ENCODE assay signal across 29 cellular contexts in genomic region chr15:73226064-73226463, GRCh38.
DNase-seq lines count a peak whose midpoint lies in the region; ATAC-seq, FAIRE-seq and TF ChIP-seq lines count a peak whose summit lies in the region.
"Had no signal": no experiment of that assay in that cellular context is flagged by ENCODE, and none has a peak within 500 bp of the region (broad histone marks: within the 10 kb centered on the region; RNA-seq: fewer than 3 reads in every experiment).

No MANE protein-coding gene starts in this region.

- H4K8ac ChIP-seq in neuronal stem cell (ENCODE audit: low read depth, low read length) = no peak overlapping the region

- no peaks in the 10 kb centered on the region for H3K9me3 ChIP-seq in astrocyte (ENCODE audit: insufficient read depth, low read depth, low read length)
- H3K9me3 ChIP-seq in neuronal stem cell (replicated peaks in 1 of 2; ENCODE audit: control insufficient read depth in 2 of 2, insufficient read depth in 1 of 2, low read depth in 1 of 2, low read length in 2 of 2) = peaks cover 1 to 15% of the 10 kb centered on the region in 2 donors
- H3K9me3 ChIP-seq: BE2C, neutrophil, upper lobe of right lung had no signal

- H3K23ac ChIP-seq in neuronal stem cell (ENCODE audit: low read depth, low read length, poor library complexity) = no peak overlapping the region

- no peak overlapping the region for H3K18ac ChIP-seq in neuronal stem cell (ENCODE audit: low read length)

- H3K27ac ChIP-seq in astrocyte (ENCODE audit: low read depth, low read length) (no peak overlapping the region), layer of hippocampus (ENCODE audit: low read depth, low read length) (peak overlapping the region; percentile 30), substantia nigra (ENCODE audit: low read depth, low read length, poor library complexity, severe bottlenecking) (peak overlapping the region; percentile 5), neuronal stem cell (replicated peaks; ENCODE audit: low read length) (no peak overlapping the region)
- H3K27ac ChIP-seq: KMS-11, neutrophil, upper lobe of right lung had no signal

- no peak overlapping the region for H3K4me2 ChIP-seq in astrocyte (ENCODE audit: low read length)
- no peak overlapping the region for H3K4me2 ChIP-seq in neuronal stem cell (ENCODE audit: insufficient read depth, low read length, poor library complexity, severe bottlenecking)
- H3K4me2 ChIP-seq: KMS-11, smooth muscle cell had no signal

- H3K36me3 Mint-ChIP-seq in activated naive CD4-positive, alpha-beta T cell treated with anti-CD3 and anti-CD28 coated beads, Interleukin-2, amount 50 U/mL, for 72 hours = peaks cover 9% of the 10 kb centered on the region in 2 donors
- peaks cover 10% of the 10 kb centered on the region for H3K36me3 Mint-ChIP-seq in astrocyte (ENCODE audit: low read depth, unreplicated experiment)

- no peaks in the 10 kb centered on the region for H3K4me1 Mint-ChIP-seq in astrocyte (ENCODE audit: low read depth, unreplicated experiment)

- H3K27me3 ChIP-seq in astrocyte (ENCODE audit: insufficient read depth, low read length) (no peaks in the 10 kb centered on the region), layer of hippocampus (ENCODE audit: control insufficient read depth, insufficient read depth, low read length) (no peaks in the 10 kb centered on the region), neuronal stem cell (ENCODE audit: control insufficient read depth in 3 of 3, insufficient read depth in 3 of 3, low read depth in 1 of 3, low read length in 3 of 3) (no peaks in the 10 kb centered on the region)
- H3K27me3 ChIP-seq: BE2C, heart right ventricle, upper lobe of right lung had no signal

- no peak overlapping the region for H2BK12ac ChIP-seq in neuronal stem cell (ENCODE audit: low read length)

- WGBS in neuronal stem cell (ENCODE audit: extremely low coverage in 2 of 2, insufficient read length in 2 of 2, insufficient replicate concordance in 1 of 2), 2 donors = no CpG with 5 or more reads among the region's 7 CpGs

- no peak overlapping the region for H3K4ac ChIP-seq in neuronal stem cell (ENCODE audit: low read length)

- peak overlapping the region; percentile 7 to 41 for H3K27ac Mint-ChIP-seq in activated naive CD4-positive, alpha-beta T cell treated with anti-CD3 and anti-CD28 coated beads, Interleukin-2, amount 50 U/mL, for 72 hours
- no peak overlapping the region for H3K27ac Mint-ChIP-seq in astrocyte (ENCODE audit: unreplicated experiment)
- H3K27ac Mint-ChIP-seq: activated naive CD8-positive, alpha-beta T cell treated with anti-CD3 and anti-CD28 coated beads for 36 hours; activated T-helper 1 cell treated with anti-CD3 and anti-CD28 coated beads, Interleukin-12 subunit alpha, Interleukin-12 subunit beta, Interleukin-2, Interleukin-4 antibody, amounts not matched to agents 30 ng/mL and 10 ng/mL and 1 ng/mL, durations not matched to agents 14 hours and 24 hours and 36 hours; dendritic cell treated with granulocyte-macrophage colony-stimulating factor and Interleukin-4, amounts not matched to agents 40 ng/mL and 50 ng/mL, for 4 days; stimulated activated naive CD8-positive, alpha-beta T cell treated with anti-CD3 and anti-CD28 coated beads, Interleukin-15, Interleukin-2, amounts not matched to agents 100 ng/mL and 50 ng/mL, for 24 hours had no signal

- H3K9ac ChIP-seq in astrocyte (ENCODE audit: low read length) (no peak overlapping the region), neuronal stem cell (ENCODE audit: low read depth, low read length, poor library complexity) (no peak overlapping the region)
- H3K9ac ChIP-seq: KMS-11 had no signal

- no peak overlapping the region for H4K91ac ChIP-seq in neuronal stem cell (ENCODE audit: low read depth, low read length, poor library complexity)

- H3K79me2 ChIP-seq in astrocyte (ENCODE audit: insufficient read depth, low read length) = no peaks in the 10 kb centered on the region

- no peak overlapping the region for H2BK15ac ChIP-seq in neuronal stem cell (ENCODE audit: low read length)

- FAIRE-seq in astrocyte (lab: Jason Lieb, UNC) = no peak
- FAIRE-seq: A204.1, GM12878 had no signal

- ATAC-seq in activated naive CD4-positive, alpha-beta T cell treated with anti-CD3 and anti-CD28 coated beads, Interleukin-2, amount 50 U/mL, for 72 hours = no peak
- ATAC-seq: upper lobe of right lung had no signal

- H3K14ac ChIP-seq in neuronal stem cell (ENCODE audit: low read length) = no peak overlapping the region

- H2AFZ ChIP-seq in astrocyte (ENCODE audit: low read depth, low read length) (no peak overlapping the region), neuronal stem cell (ENCODE audit: low read length) (no peak overlapping the region)

- no peak overlapping the region for H2AK5ac ChIP-seq in neuronal stem cell (ENCODE audit: low read depth, low read length)

- H2BK120ac ChIP-seq in neuronal stem cell (ENCODE audit: low read depth, low read length) = no peak overlapping the region

- H3K4me1 ChIP-seq in astrocyte (ENCODE audit: insufficient read depth, low read length) = peaks cover 7% of the 10 kb centered on the region
- no peaks in the 10 kb centered on the region for H3K4me1 ChIP-seq in neuronal stem cell (ENCODE audit: control insufficient read depth in 2 of 2, insufficient read depth in 1 of 2, low read depth in 1 of 2, low read length in 2 of 2)
- H3K4me1 ChIP-seq: BE2C, upper lobe of right lung had no signal

- peak overlapping the region; percentile 50 for H3K4me3 Mint-ChIP-seq in astrocyte (ENCODE audit: unreplicated experiment)
- H3K4me3 Mint-ChIP-seq: activated naive CD8-positive, alpha-beta T cell treated with anti-CD3 and anti-CD28 coated beads for 36 hours; activated T-helper 1 cell treated with anti-CD3 and anti-CD28 coated beads, Interleukin-12 subunit alpha, Interleukin-12 subunit beta, Interleukin-2, Interleukin-4 antibody, amounts not matched to agents 30 ng/mL and 10 ng/mL and 1 ng/mL, durations not matched to agents 14 hours and 24 hours and 36 hours; dendritic cell treated with granulocyte-macrophage colony-stimulating factor and Interleukin-4, amounts not matched to agents 40 ng/mL and 50 ng/mL, for 4 days; stimulated activated naive CD8-positive, alpha-beta T cell treated with anti-CD3 and anti-CD28 coated beads, Interleukin-15, Interleukin-2, amounts not matched to agents 100 ng/mL and 50 ng/mL, for 24 hours had no signal

- H3K4me3 ChIP-seq in astrocyte (ENCODE audit: insufficient read depth, low read depth, low read length) (no peak overlapping the region), neuronal stem cell (ENCODE audit: low read length in 2 of 2) (no peak overlapping the region)
- H3K4me3 ChIP-seq: GM12878, heart right ventricle, smooth muscle cell, upper lobe of right lung had no signal

- H3K36me3 ChIP-seq in astrocyte (ENCODE audit: insufficient read depth, low read length) = no peaks in the 10 kb centered on the region
- peaks cover 0 to 3% of the 10 kb centered on the region in 2 donors for H3K36me3 ChIP-seq in neuronal stem cell (replicated peaks in 1 of 2; ENCODE audit: control insufficient read depth in 2 of 2, insufficient read depth in 2 of 2, low read length in 2 of 2)
- H3K36me3 ChIP-seq: BE2C, heart right ventricle, neutrophil, upper lobe of right lung had no signal

- H3K9me3 Mint-ChIP-seq in activated naive CD4-positive, alpha-beta T cell treated with anti-CD3 and anti-CD28 coated beads, Interleukin-2, amount 50 U/mL, for 72 hours = peaks cover 7 to 8% of the 10 kb centered on the region in 2 donors
- H3K9me3 Mint-ChIP-seq in astrocyte (ENCODE audit: unreplicated experiment) = peaks cover 8% of the 10 kb centered on the region

- no peaks in the 10 kb centered on the region for H3K27me3 Mint-ChIP-seq in astrocyte (ENCODE audit: low read depth, unreplicated experiment)
- H3K27me3 Mint-ChIP-seq: activated naive CD8-positive, alpha-beta T cell treated with anti-CD3 and anti-CD28 coated beads for 36 hours; stimulated activated naive CD8-positive, alpha-beta T cell treated with anti-CD3 and anti-CD28 coated beads, Interleukin-15, Interleukin-2, amounts not matched to agents 100 ng/mL and 50 ng/mL, for 24 hours had no signal

- no peaks in the 10 kb centered on the region for H4K20me1 ChIP-seq in astrocyte (ENCODE audit: insufficient read depth, low read length)

- DNase-seq in activated naive CD4-positive, alpha-beta T cell treated with anti-CD3 and anti-CD28 coated beads, Interleukin-2, amount 50 U/mL, for 72 hours (ENCODE audit: low spot score in 2 of 2) = no peak
- DNase-seq in activated naive CD4-positive, alpha-beta T cell treated with Interleukin-2 at 50 U/mL for 16 hours = no peak
- DNase-seq in astrocyte (ENCODE audit: low read depth) = no peak
- DNase-seq in substantia nigra (lab: John Stamatoyannopoulos, UW) = peak in 5 of 49 donors; percentile 9 to 25 (median 23)
- no peak for DNase-seq in NCI-H2081 (lab: John Stamatoyannopoulos, UW)
- no peak for DNase-seq in neuronal stem cell (ENCODE audit: low spot score)
- no peak for DNase-seq in middle frontal gyrus (ENCODE audit: extremely low spot score, low spot score)
- DNase-seq: activated CD4-positive, CD25-positive, alpha-beta regulatory T cell treated with anti-CD3 and anti-CD28 coated beads, Interleukin-2, amount 50 U/mL, for 72 hours; BE2C; COR-L47; DMS79 treated with DMSO at 0.1 percent for 48 hours; heart right ventricle; immature natural killer cell; NCI-H1048; NCI-H187 treated with DMSO at 0.1 percent for 48 hours; NCI-H2227 treated with DMSO at 0.1 percent for 48 hours; NCI-H748 treated with DMSO at 0.1 percent for 48 hours; SHP77 treated with DMSO at 0.1 percent for 48 hours; upper lobe of right lung had no signal

- no peaks in the 10 kb centered on the region for H3K79me1 ChIP-seq in neuronal stem cell (ENCODE audit: low read depth, low read length)

- no peak overlapping the region for H2BK5ac ChIP-seq in neuronal stem cell (ENCODE audit: low read length)

- TF ChIP-seq CTCF in astrocyte (IDR thresholded peaks at IDR 0.05; ENCODE audit: insufficient read depth, low read depth, low read length) = no peak

Comparison
In these comparisons a context has a peak if more than half of its experiments do, and no peak if none do; other contexts are left out.
1. H3K27ac ChIP-seq: peak in layer of hippocampus (single experiment) and substantia nigra (single experiment); none in astrocyte (single experiment) and neuronal stem cell (single experiment).